5 cellular contexts compared by ENCODE assay signal in the genomic region with DNA sequence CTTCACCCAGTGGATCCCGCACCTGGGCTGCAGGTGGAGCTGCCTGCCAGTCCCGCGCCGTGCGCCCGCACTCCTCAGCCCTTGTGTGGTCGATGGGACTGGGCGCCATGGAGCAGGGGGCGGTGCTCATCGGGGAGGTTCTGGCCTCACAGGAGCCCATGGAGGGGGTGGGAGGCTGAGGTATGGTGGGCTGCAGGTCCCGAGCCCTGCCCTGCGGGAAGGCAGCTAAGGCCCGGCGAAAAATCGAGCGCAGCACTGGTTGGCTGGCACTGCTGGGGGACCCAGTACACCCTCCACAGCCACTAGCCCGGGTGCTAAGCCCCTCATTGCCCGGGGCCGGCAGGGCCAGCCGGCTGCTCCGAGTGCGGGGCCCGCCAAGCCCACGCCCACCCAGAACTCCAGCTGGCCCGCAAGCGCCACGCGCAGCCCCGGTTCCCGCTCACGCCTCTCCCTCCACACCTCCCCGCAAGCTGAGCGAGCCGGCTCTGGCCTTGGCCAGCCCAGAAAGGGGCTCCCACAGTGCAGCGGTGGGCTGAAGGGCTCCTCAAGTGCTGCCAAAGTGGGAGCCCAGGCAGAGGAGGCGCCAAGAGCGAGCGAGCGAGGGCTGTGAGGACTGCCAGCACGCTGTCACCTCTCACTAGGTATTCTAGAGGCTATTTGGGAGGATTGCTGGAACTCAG. TPM values are rescaled to one million over a fixed set of nuclear protein-coding genes. Genes with fewer than 3 reads are reported as not detected.
"Had no signal": no experiment of that assay in that cellular context is flagged by ENCODE, and none has a peak within 500 bp of the region (broad histone marks: within the 10 kb centered on the region; RNA-seq: fewer than 3 reads in every experiment).

No MANE protein-coding gene starts in this region.

RNA-seq across cellular contexts. Expression of a gene that starts 32.8 kb away (rescaled TPM):
- total RNA-seq: naive thymus-derived CD4-positive, alpha-beta T cell; naive thymus-derived CD8-positive, alpha-beta T cell; natural killer cell; natural killer cell treated with Interleukin-12 subunit alpha and Interleukin-12 subunit beta and Interleukin-15 and Interleukin-18, amount 100 ng/mL, for 72 hours; osteocyte had no signal
